In the genomic region with DNA sequence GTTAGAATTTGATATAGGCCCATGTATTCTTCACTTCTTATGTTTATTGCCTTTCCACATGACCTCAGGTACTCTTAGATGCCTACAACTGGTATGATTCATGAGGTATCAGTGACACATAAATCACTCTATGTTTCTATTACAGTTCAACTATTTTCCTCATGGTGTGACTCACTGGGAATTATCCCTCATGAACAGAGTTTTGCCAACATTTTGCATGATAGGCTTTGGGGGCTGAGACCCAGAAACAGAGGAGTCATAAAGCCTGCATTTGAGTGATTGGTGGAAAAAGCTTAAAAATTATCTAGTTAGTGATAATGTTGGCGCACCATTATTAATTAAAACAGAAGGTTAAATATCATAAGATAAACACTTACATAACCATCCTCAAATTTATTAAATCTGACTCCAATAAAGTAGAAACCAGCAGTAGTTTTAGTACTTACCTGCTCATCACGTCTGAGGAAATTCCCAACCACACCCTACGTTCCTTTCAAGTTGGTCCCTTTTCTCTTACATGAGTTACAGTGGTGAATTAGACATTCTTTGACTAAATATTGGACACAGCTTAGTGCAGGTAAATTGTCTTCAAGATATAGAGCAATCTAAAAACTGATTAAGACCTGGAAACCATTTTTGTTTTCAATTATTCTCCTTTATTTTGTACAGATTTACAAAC, we compare ENCODE assay signal across 11 cellular contexts.
DNase-seq lines count a peak whose midpoint lies in the region; ATAC-seq and TF ChIP-seq lines count a peak whose summit lies in the region.
"Had no signal": no experiment of that assay in that cellular context is flagged by ENCODE, and none has a peak within 500 bp of the region (broad histone marks: within the 10 kb centered on the region; RNA-seq: fewer than 3 reads in every experiment).

No MANE protein-coding gene starts in this region.

- H3K23ac ChIP-seq in IMR-90 (ENCODE audit: low read depth, low read length), result no peak overlapping the region

- no peaks in the 10 kb centered on the region for H3K36me3 ChIP-seq in IMR-90 (ENCODE audit: control insufficient read depth, insufficient read depth, low read length)
- H3K36me3 ChIP-seq in colonic mucosa, result no peaks in the 10 kb centered on the region
- H3K36me3 ChIP-seq: cardiac muscle cell had no signal

- no peak overlapping the region for H3K14ac ChIP-seq in IMR-90 (replicated peaks; ENCODE audit: low read depth, low read length)

- H3K27me3 ChIP-seq in IMR-90 (ENCODE audit: control insufficient read depth, insufficient read depth, low read length), result no peaks in the 10 kb centered on the region
- H3K27me3 ChIP-seq in colonic mucosa, result no peaks in the 10 kb centered on the region
- H3K27me3 ChIP-seq: cardiac muscle cell had no signal

- H3K36me3 Mint-ChIP-seq in stimulated activated memory B cell treated with anti-CD40 and anti-IgM and Interleukin-4, amounts not matched to agents 10 μg/mL and 1 μg/mL and 100 μg/mL, for 72 hours, result no peaks in the 10 kb centered on the region

- H3K4me1 ChIP-seq in IMR-90 (ENCODE audit: control insufficient read depth, insufficient read depth, low read length), result peaks cover 1% of the 10 kb centered on the region; the same call in 1 of the 2 replicates
- H3K4me1 ChIP-seq in colonic mucosa, result no peaks in the 10 kb centered on the region

- dilution Hi-C loops in IMR-90 (cut with HindIII; ENCODE audit: low sequenced_read_pairs, unreplicated experiment), result no loop called here

- no peaks in the 10 kb centered on the region for H3K9me3 Mint-ChIP-seq in stimulated activated memory B cell treated with anti-CD40 and anti-IgM and Interleukin-4, amounts not matched to agents 10 μg/mL and 1 μg/mL and 100 μg/mL, for 72 hours

- no peak for TF ChIP-seq POLR2A in IMR-90 (IDR thresholded peaks at IDR 0.05; ENCODE audit: low read depth, low read length)

- peak overlapping the region; percentile 48 for H3K27ac Mint-ChIP-seq in stimulated activated memory B cell treated with anti-CD40 and anti-IgM and Interleukin-4, amounts not matched to agents 10 μg/mL and 1 μg/mL and 100 μg/mL, for 72 hours

- H3K79me1 ChIP-seq in IMR-90 (ENCODE audit: low read depth in 1 of 2, low read length in 2 of 2), result no peaks in the 10 kb centered on the region

- DNase-seq in IMR-90 (peak; percentile 85), epithelial cell of esophagus (ENCODE audit: low read depth) (peak; percentile 89), NCI-H2081 treated with DMSO at 0.1 percent for 48 hours (lab: John Stamatoyannopoulos, UW) (no peak), colonic mucosa (no peak), NCI-H1436 (lab: John Stamatoyannopoulos, UW) (no peak)
- DNase-seq: activated CD8-positive, alpha-beta memory T cell treated with anti-CD3 and anti-CD28 coated beads, Interleukin-2, amount 50 U/mL, for 4 hours; substantia nigra; T-helper 9 cell had no signal

- H2AFZ ChIP-seq in IMR-90 (replicated peaks; ENCODE audit: low read length, poor library complexity), result no peak overlapping the region

- in situ Hi-C loops in IMR-90 (cut with MboI; ENCODE audit: low sequenced_read_pairs), result no loop called here

- H4K20me1 ChIP-seq in IMR-90 (ENCODE audit: insufficient read depth, low read length), result no peaks in the 10 kb centered on the region

- no peaks in the 10 kb centered on the region; the same call in 1 of the 2 replicates for H3K9me1 ChIP-seq in IMR-90 (ENCODE audit: insufficient read depth, low read length)

- H2AK9ac ChIP-seq in IMR-90 (replicated peaks; ENCODE audit: low read depth, low read length, poor library complexity), result no peak overlapping the region

- H2BK20ac ChIP-seq in IMR-90 (ENCODE audit: low read depth, low read length), result no peak overlapping the region; the same call in 1 of the 2 replicates

- H3K9ac ChIP-seq in IMR-90 (ENCODE audit: low read depth, low read length), result no peak overlapping the region
- H3K9ac ChIP-seq in colonic mucosa (ENCODE audit: low read depth in 2 of 2, low read length in 2 of 2), result no peak overlapping the region

- H3K9me3 ChIP-seq in IMR-90 (ENCODE audit: control insufficient read depth, insufficient read depth, low read length), result no peaks in the 10 kb centered on the region
- no peaks in the 10 kb centered on the region for H3K9me3 ChIP-seq in colonic mucosa

- POLR2A ChIA-PET in IMR-90 (lab: Charles Lee; ENCODE audit: unreplicated experiment), result no interaction called here

- H4K8ac ChIP-seq in IMR-90 (ENCODE audit: low read depth in 2 of 2, low read length in 2 of 2), result no peak overlapping the region

- no peak overlapping the region for H2BK5ac ChIP-seq in IMR-90 (ENCODE audit: low read depth, low read length, poor library complexity, severe bottlenecking)

- no peak overlapping the region for H3K4me2 ChIP-seq in IMR-90 (ENCODE audit: low read depth, low read length)

- CTCF ChIA-PET in IMR-90 (lab: Yijun Ruan, JAX), result no interaction called here

- ATAC-seq in GM19351 (IDR thresholded peaks at IDR 0.05; ENCODE audit: unreplicated experiment) (peak; percentile 35), IMR-90 (ENCODE audit: low read depth) (peak; percentile 60)
- ATAC-seq in stimulated activated memory B cell treated with anti-CD40 and anti-IgM and Interleukin-4, amounts not matched to agents 10 μg/mL and 1 μg/mL and 100 μg/mL, for 72 hours, result peak; percentile 67

- H3K4ac ChIP-seq in IMR-90 (ENCODE audit: low read depth, low read length), result no peak overlapping the region

- H3K27ac ChIP-seq in IMR-90 (ENCODE audit: insufficient read depth, low read length), result no peak overlapping the region
- H3K27ac ChIP-seq in colonic mucosa, result no peak overlapping the region
- H3K27ac ChIP-seq: cardiac muscle cell had no signal

- BruUV-seq in IMR-90 (replicated peaks; lab: Mats Ljungman, UMichigan), result no TSS peak

- H3K4me3 ChIP-seq in IMR-90 (ENCODE audit: insufficient read depth, low read depth, low read length) (no peak overlapping the region), epithelial cell of esophagus (ENCODE audit: low read length) (no peak overlapping the region), colonic mucosa (no peak overlapping the region)
- H3K4me3 ChIP-seq: cardiac muscle cell had no signal

- H2BK120ac ChIP-seq in IMR-90 (ENCODE audit: low read depth, low read length), result no peak overlapping the region

- no CpG with 5 or more reads among the region's 3 CpGs for WGBS in IMR-90 (ENCODE audit: extremely low coverage in 2 of 2, insufficient read length in 1 of 2), 2 experiments

- no peak overlapping the region for H3K56ac ChIP-seq in IMR-90 (ENCODE audit: extremely low read depth, insufficient read depth, low read length)

- intact Hi-C loops in IMR-90 (cut with micrococcal nuclease) (no loop called here), colonic mucosa (cut with DNase I) (no loop called here)

- H2AK5ac ChIP-seq in IMR-90 (ENCODE audit: low read depth, low read length), result no peak overlapping the region

- TF ChIP-seq CTCF in IMR-90 (conservative IDR thresholded peaks at IDR 0.05; ENCODE audit: low read depth, low read length), result no peak
- no peak for TF ChIP-seq CTCF in epithelial cell of esophagus (IDR thresholded peaks at IDR 0.05; ENCODE audit: insufficient read depth, low read depth, low read length, missing control alignments)
- TF ChIP-seq CTCF in colonic mucosa (IDR thresholded peaks at IDR 0.05), result no peak

- peak overlapping the region; percentile 86; the same call in 1 of the 2 replicates for H3K18ac ChIP-seq in IMR-90 (ENCODE audit: low read depth, low read length)

- H3K27me3 Mint-ChIP-seq in stimulated activated memory B cell treated with anti-CD40 and anti-IgM and Interleukin-4, amounts not matched to agents 10 μg/mL and 1 μg/mL and 100 μg/mL, for 72 hours, result peaks cover 7% of the 10 kb centered on the region

- H4K5ac ChIP-seq in IMR-90 (ENCODE audit: low read depth, low read length), result no peak overlapping the region

- peaks cover 28% of the 10 kb centered on the region for H3K4me1 Mint-ChIP-seq in stimulated activated memory B cell treated with anti-CD40 and anti-IgM and Interleukin-4, amounts not matched to agents 10 μg/mL and 1 μg/mL and 100 μg/mL, for 72 hours

- no peak overlapping the region for H2BK15ac ChIP-seq in IMR-90 (ENCODE audit: low read depth, low read length)

- H4K91ac ChIP-seq in IMR-90 (ENCODE audit: insufficient read depth, low read depth, low read length), result no peak overlapping the region

- TF ChIP-seq RAD21 in IMR-90 (IDR thresholded peaks at IDR 0.05; ENCODE audit: low read length), result no peak

- no peak overlapping the region for H3K4me3 Mint-ChIP-seq in stimulated activated memory B cell treated with anti-CD40 and anti-IgM and Interleukin-4, amounts not matched to agents 10 μg/mL and 1 μg/mL and 100 μg/mL, for 72 hours

TF ChIP-seq in IMR-90, 13 proteins besides CTCF, POLR2A, EP300 and RAD21:
- 0 out of 2 replicates have a peak, but pooled peaks have one; percentile 48 for TF ChIP-seq BHLHE40 (IDR thresholded peaks at IDR 0.05; ENCODE audit: low read depth, low read length)
- no peak for TF ChIP-seq CHD1 (IDR thresholded peaks at IDR 0.05; ENCODE audit: low read depth, low read length)
- TF ChIP-seq, protein P1, sequence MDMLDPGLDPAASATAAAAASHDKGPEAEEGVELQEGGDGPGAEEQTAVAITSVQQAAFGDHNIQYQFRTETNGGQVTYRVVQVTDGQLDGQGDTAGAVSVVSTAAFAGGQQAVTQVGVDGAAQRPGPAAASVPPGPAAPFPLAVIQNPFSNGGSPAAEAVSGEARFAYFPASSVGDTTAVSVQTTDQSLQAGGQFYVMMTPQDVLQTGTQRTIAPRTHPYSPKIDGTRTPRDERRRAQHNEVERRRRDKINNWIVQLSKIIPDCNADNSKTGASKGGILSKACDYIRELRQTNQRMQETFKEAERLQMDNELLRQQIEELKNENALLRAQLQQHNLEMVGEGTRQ (IDR thresholded peaks at IDR 0.05; ENCODE audit: low read depth, low read length), result no peak
- TF ChIP-seq, protein P2, sequence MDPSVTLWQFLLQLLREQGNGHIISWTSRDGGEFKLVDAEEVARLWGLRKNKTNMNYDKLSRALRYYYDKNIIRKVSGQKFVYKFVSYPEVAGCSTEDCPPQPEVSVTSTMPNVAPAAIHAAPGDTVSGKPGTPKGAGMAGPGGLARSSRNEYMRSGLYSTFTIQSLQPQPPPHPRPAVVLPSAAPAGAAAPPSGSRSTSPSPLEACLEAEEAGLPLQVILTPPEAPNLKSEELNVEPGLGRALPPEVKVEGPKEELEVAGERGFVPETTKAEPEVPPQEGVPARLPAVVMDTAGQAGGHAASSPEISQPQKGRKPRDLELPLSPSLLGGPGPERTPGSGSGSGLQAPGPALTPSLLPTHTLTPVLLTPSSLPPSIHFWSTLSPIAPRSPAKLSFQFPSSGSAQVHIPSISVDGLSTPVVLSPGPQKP (IDR thresholded peaks at IDR 0.05; ENCODE audit: borderline replicate concordance, low read depth, low read length), result no peak
- TF ChIP-seq MAFK (IDR thresholded peaks at IDR 0.05; ENCODE audit: low read depth, low read length), result no peak
- peak; percentile 92 for TF ChIP-seq RFX5 (IDR thresholded peaks at IDR 0.05; ENCODE audit: low read depth, low read length)
- TF ChIP-seq FOS (IDR thresholded peaks at IDR 0.05; ENCODE audit: low read depth, low read length), result peak; percentile 74

Comparison
In these comparisons a context has a peak if more than half of its experiments do, and no peak if none do; other contexts are left out.
1. DNase-seq: peak in IMR-90 (single experiment) and epithelial cell of esophagus (single experiment); none in NCI-H2081 treated with DMSO at 0.1 percent for 48 hours (single experiment), colonic mucosa (single experiment) and NCI-H1436 (single experiment).
2. Peak in every context shown above with its lines, with median percentiles within 50 percentile points of each other: ATAC-seq.